10 cellular contexts compared by ENCODE assay signal in the genomic region with DNA sequence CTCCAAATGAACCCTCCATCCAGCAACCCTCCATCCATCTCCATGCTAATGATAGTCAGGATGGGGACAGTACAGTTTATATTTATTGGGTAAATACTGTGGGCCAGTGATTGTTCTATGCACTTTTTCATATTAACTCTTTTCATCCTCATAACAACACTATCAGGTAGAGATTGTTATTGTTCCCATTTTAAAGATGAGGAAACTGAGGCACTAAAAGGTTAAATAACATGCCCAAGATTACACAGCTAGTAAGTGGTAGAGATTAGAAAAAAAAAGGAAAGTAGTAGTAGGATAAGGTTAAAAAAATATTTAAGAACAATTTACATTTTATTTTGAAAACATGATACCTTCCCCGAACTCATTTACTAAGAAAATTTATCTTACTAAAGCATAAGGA. TPM values are rescaled to one million over a fixed set of nuclear protein-coding genes. Genes with fewer than 3 reads are reported as not detected.
"Had no signal": no experiment of that assay in that cellular context is flagged by ENCODE, and none has a peak within 500 bp of the region (broad histone marks: within the 10 kb centered on the region; RNA-seq: fewer than 3 reads in every experiment).

No MANE protein-coding gene starts in this region.

- H3K36me3 ChIP-seq: HAP-1 had no signal

- H3K27ac Mint-ChIP-seq: HFFc6 had no signal

- DNase-seq: GM23248, GOT3, H7, HFFc6, IMR-90, KBM-7 had no signal

- H3K9me3 ChIP-seq: HAP-1 had no signal

- H3K27ac ChIP-seq: GM23248, HL-60 had no signal

- H3K4me3 ChIP-seq: GM23248, HAP-1 had no signal

- H3K4me3 Mint-ChIP-seq: HFFc6 had no signal

- H2AFZ ChIP-seq: GM23248 had no signal

- H3K4me1 ChIP-seq: HAP-1 had no signal

- H3K9me3 Mint-ChIP-seq: HFFc6 had no signal

- H3K9ac ChIP-seq: GM23248 had no signal

- ATAC-seq: HCT116 had no signal

RNA-seq across cellular contexts. Expression of gene RNF43, which starts 43.4 kb away (rescaled TPM):
- total RNA-seq: HFFc6 had no signal
- polyA plus RNA-seq: IMR-90 had no signal

RNA-seq across cellular contexts. Expression of gene TSPOAP1, which starts 45.3 kb away (rescaled TPM):
- total RNA-seq: H4 had no signal
